20 cellular contexts compared by ENCODE assay signal in genomic region chr7:3157541-3158287, GRCh38.
A peak's percentile ranks its signal among the peaks of the same experiment; 100 is the strongest.
DNase-seq lines count a peak whose midpoint lies in the region; ATAC-seq and TF ChIP-seq lines count a peak whose summit lies in the region.
"Had no signal": no experiment of that assay in that cellular context is flagged by ENCODE, and none has a peak within 500 bp of the region (broad histone marks: within the 10 kb centered on the region; RNA-seq: fewer than 3 reads in every experiment).

No MANE protein-coding gene starts in this region.

- H3K4me1 Mint-ChIP-seq in activated T-cell treated with anti-CD3 and anti-CD28 coated beads, Interleukin-2, amount 50 U/mL, for 72 hours (ENCODE audit: low read depth) = peaks cover 30% of the 10 kb centered on the region
- H3K4me1 Mint-ChIP-seq in T-helper 17 cell = peaks cover 7% of the 10 kb centered on the region

- H3K9me3 ChIP-seq in T-helper 17 cell (ENCODE audit: control insufficient read depth, low read length, poor library complexity, severe bottlenecking) = no peaks in the 10 kb centered on the region
- H3K9me3 ChIP-seq in spleen = peaks cover 0 to 4% (median 1%) of the 10 kb centered on the region in 8 donors
- no peaks in the 10 kb centered on the region for H3K9me3 ChIP-seq in SJCRH30 (replicated peaks)
- H3K9me3 ChIP-seq: adrenal gland, thyroid gland had no signal

- 50 to 67% (median 58%) methylated on average over 20 of the region's 20 CpGs for WGBS in spleen, 5 donors

- peak overlapping the region in 1 of 2 donors; percentile 12 for H3K4me3 Mint-ChIP-seq in activated T-cell treated with anti-CD3 and anti-CD28 coated beads, Interleukin-2, amount 50 U/mL, for 72 hours
- H3K4me3 Mint-ChIP-seq in T-helper 17 cell = peak overlapping the region; percentile 64
- H3K4me3 Mint-ChIP-seq: natural killer cell, T-cell had no signal

- H3K27ac ChIP-seq in spleen = no peak overlapping the region
- H3K27ac ChIP-seq in SJCRH30 = no peak overlapping the region
- H3K27ac ChIP-seq: adrenal gland, dorsolateral prefrontal cortex, thyroid gland had no signal

- H3K36me3 Mint-ChIP-seq in activated T-cell treated with anti-CD3 and anti-CD28 coated beads, Interleukin-2, amount 50 U/mL, for 72 hours (ENCODE audit: insufficient read depth in 2 of 2) = peaks cover 0 to 2% of the 10 kb centered on the region in 2 donors
- no peaks in the 10 kb centered on the region for H3K36me3 Mint-ChIP-seq in T-helper 17 cell (ENCODE audit: low read depth)
- H3K36me3 Mint-ChIP-seq: natural killer cell, T-cell had no signal

- TF ChIP-seq POLR2A in spleen (IDR thresholded peaks at IDR 0.05) = no peak

- ATAC-seq in activated T-cell treated with anti-CD3 and anti-CD28 coated beads, Interleukin-2, amount 50 U/mL, for 72 hours (replicated peaks in 1 of 2) = no peak
- no peak for ATAC-seq in T-helper 17 cell
- ATAC-seq: natural killer cell, T-cell had no signal

- H3K36me3 ChIP-seq in spleen (no peaks in the 10 kb centered on the region), SJCRH30 (no peaks in the 10 kb centered on the region)
- H3K36me3 ChIP-seq: adrenal gland, thyroid gland had no signal

- H3K4me1 ChIP-seq in spleen = peaks cover 0 to 22% (median 0%) of the 10 kb centered on the region in 6 donors
- H3K4me1 ChIP-seq in SJCRH30 = no peaks in the 10 kb centered on the region; the same call in 1 of the 2 replicates
- H3K4me1 ChIP-seq: adrenal gland, Caco-2, thyroid gland had no signal

- H3K4me3 ChIP-seq in fibroblast of mammary gland (ENCODE audit: control insufficient read depth, low read depth, low read length) (no peak overlapping the region), spleen (no peak overlapping the region), SJCRH30 (no peak overlapping the region)
- H3K4me3 ChIP-seq: adrenal gland, dorsolateral prefrontal cortex, thyroid gland had no signal

- H3K27me3 ChIP-seq in spleen (replicated peaks in 1 of 7) (peaks cover 0 to 13% (median 0%) of the 10 kb centered on the region in 7 donors), SJCRH30 (no peaks in the 10 kb centered on the region)
- H3K27me3 ChIP-seq: adrenal gland, thyroid gland had no signal

- no peak for DNase-seq in activated T-cell treated with anti-CD3 and anti-CD28 coated beads, Interleukin-2, amount 50 U/mL, for 72 hours
- DNase-seq in activated T-cell treated with anti-CD3 and anti-CD28 coated beads, Interleukin-2, amount 50 U/mL, for 1 hour = no peak
- no peak for DNase-seq in T-helper 17 cell
- DNase-seq in fibroblast of mammary gland (ENCODE audit: low read depth) = peak; percentile 45
- DNase-seq in spleen = peak; percentile 71
- no peak for DNase-seq in cerebellar cortex (ENCODE audit: low spot score)
- no peak for DNase-seq in KG1 (lab: John Stamatoyannopoulos, UW)
- DNase-seq in SJCRH30 = no peak
- DNase-seq: ACHN; activated CD4-positive, CD25-positive, alpha-beta regulatory T cell treated with anti-CD3 and anti-CD28 coated beads, Interleukin-2, amount 50 U/mL, for 72 hours; activated T-cell treated with anti-CD3 and anti-CD28 coated beads for 4 hours; adrenal gland; Caco-2; GDM1; natural killer cell; NCI-H2081; NCI-H774; T-cell; thyroid gland had no signal

- H3K27me3 Mint-ChIP-seq in activated T-cell treated with anti-CD3 and anti-CD28 coated beads, Interleukin-2, amount 50 U/mL, for 72 hours (ENCODE audit: low read depth) = no peaks in the 10 kb centered on the region
- peaks cover 4% of the 10 kb centered on the region for H3K27me3 Mint-ChIP-seq in T-helper 17 cell

- TF ChIP-seq CTCF in fibroblast of mammary gland (conservative IDR thresholded peaks at IDR 0.05; ENCODE audit: control insufficient read depth, insufficient read depth, low read depth, low read length) (no peak), spleen (IDR thresholded peaks at IDR 0.05 in 8 of 11, conservative IDR thresholded peaks at IDR 0.05 in 3 of 11) (no peak)

- peaks cover 1 to 3% of the 10 kb centered on the region in 2 donors for H3K9me3 Mint-ChIP-seq in activated T-cell treated with anti-CD3 and anti-CD28 coated beads, Interleukin-2, amount 50 U/mL, for 72 hours
- H3K9me3 Mint-ChIP-seq: natural killer cell, T-cell had no signal

- peak overlapping the region; percentile 3 for H3K27ac Mint-ChIP-seq in activated T-cell treated with anti-CD3 and anti-CD28 coated beads, Interleukin-2, amount 50 U/mL, for 72 hours
- H3K27ac Mint-ChIP-seq in T-helper 17 cell = no peak overlapping the region
- H3K27ac Mint-ChIP-seq: natural killer cell had no signal

- intact Hi-C loops in spleen (cut with DNase I; ENCODE audit: low total_unique reads) = loop anchor here (10.0 kb wide), 2 partner anchors 93 to 293 kb away; no protein-coding TSS in a partner anchor

Comparison
In these comparisons a context has a peak if more than half of its experiments do, and no peak if none do; other contexts are left out.
1. DNase-seq: peak in fibroblast of mammary gland (single experiment) and spleen (single experiment); none in activated T-cell treated with anti-CD3 and anti-CD28 coated beads, Interleukin-2, amount 50 U/mL, for 72 hours (0 of 2), activated T-cell treated with anti-CD3 and anti-CD28 coated beads, Interleukin-2, amount 50 U/mL, for 1 hour (single experiment), T-helper 17 cell (0 of 3), cerebellar cortex (single experiment), KG1 (single experiment) and SJCRH30 (0 of 2).